In the genomic region with DNA sequence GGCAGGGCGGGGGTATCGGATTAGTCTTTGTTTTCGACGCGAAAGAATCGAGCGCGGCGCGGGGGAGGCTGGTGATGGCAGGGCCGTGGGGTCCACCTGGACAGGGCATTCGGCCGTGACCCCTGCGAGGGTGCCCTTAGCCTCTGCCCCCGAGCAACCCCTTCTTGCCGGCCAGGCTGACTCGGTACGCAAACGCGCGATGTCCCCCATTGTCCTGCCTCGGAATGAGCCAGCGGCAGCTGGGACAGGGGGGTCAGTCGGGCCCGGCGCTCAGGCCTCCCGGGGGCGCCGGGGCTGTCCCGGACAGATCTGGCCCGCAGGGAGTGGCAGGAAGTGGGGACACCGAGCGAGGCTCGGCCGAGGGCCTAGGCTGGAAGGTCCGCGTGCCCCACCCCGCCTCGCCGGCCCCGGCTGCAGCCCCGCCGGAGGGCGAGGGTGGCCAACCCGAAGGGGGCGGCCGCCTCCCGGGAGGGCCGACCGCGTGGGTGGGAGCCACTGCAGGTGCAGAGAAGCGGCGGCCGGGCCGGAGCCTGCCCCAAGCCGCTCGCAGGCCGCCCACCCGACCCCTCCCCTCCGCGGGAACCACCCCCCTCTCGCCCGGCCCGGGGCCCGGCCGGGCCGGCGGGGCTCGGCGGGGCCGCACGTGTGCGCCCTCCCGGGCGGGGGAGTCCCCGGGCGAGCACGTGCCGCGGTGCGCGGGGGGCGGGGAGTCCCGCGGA, we compare ENCODE assay signal across 8 cellular contexts. TPM values are rescaled to one million over a fixed set of nuclear protein-coding genes. Genes with fewer than 3 reads are reported as not detected.
DNase-seq lines count a peak whose midpoint lies in the region; ATAC-seq and TF ChIP-seq lines count a peak whose summit lies in the region.

TET3 (plus strand) TSS at position 708 of the 719 bp plus-strand sequence. CDS start 1,494 bp downstream, outside the sequence.

- 1 to 2% (median 2%) methylated on average over 32 to 80 of the region's 85 CpGs for WGBS in ovary, 3 donors

- H3K27ac Mint-ChIP-seq in activated T-helper 1 cell treated with anti-CD3 and anti-CD28 coated beads, Interleukin-12 subunit alpha, Interleukin-12 subunit beta, Interleukin-2, Interleukin-4 antibody, amounts not matched to agents 30 ng/mL and 10 ng/mL and 1 ng/mL, durations not matched to agents 14 hours and 24 hours and 36 hours = peak within 1 kb of the TSS; percentile 91

- H3K4me1 ChIP-seq in Loucy (ENCODE audit: insufficient read depth, low read length, poor library complexity, severe bottlenecking) (peaks cover 85% of the 10 kb centered on the region), ovary (ENCODE audit: insufficient read depth) (peaks cover 16% of the 10 kb centered on the region)

- H3K27me3 ChIP-seq in Loucy (ENCODE audit: insufficient read depth, low read length, poor library complexity, severe bottlenecking) = no peaks in the 10 kb centered on the region
- H3K27me3 ChIP-seq in ovary = no peaks in the 10 kb centered on the region

- H3K4me3 ChIP-seq in Loucy (ENCODE audit: low read length, poor library complexity, severe bottlenecking) = peak within 1 kb of the TSS; percentile 84
- peak within 1 kb of the TSS; percentile 51 for H3K4me3 ChIP-seq in ovary

- ATAC-seq in GM21423 (IDR thresholded peaks at IDR 0.05; ENCODE audit: unreplicated experiment) (peak; percentile 41), GM19395 (IDR thresholded peaks at IDR 0.05; ENCODE audit: unreplicated experiment) (no peak), GM21619 (IDR thresholded peaks at IDR 0.05; ENCODE audit: unreplicated experiment) (no peak)

- no peaks in the 10 kb centered on the region for H3K36me3 ChIP-seq in Loucy (ENCODE audit: insufficient read depth, low read length)
- no peaks in the 10 kb centered on the region for H3K36me3 ChIP-seq in ovary

- intact Hi-C loops in activated T-helper 1 cell treated with anti-CD3 and anti-CD28 coated beads, Interleukin-12 subunit alpha, Interleukin-12 subunit beta, Interleukin-2, Interleukin-4 antibody, amounts not matched to agents 30 ng/mL and 10 ng/mL and 1 ng/mL, durations not matched to agents 14 hours and 24 hours and 36 hours (cut with micrococcal nuclease) = loop anchor here (2.0 to 10.0 kb wide), 2 partner anchors 14 to 470 kb away; partner anchors contain the start of genes INO80B and WBP1
- intact Hi-C loops in ovary (cut with DNase I) = loop anchor here in 1 of 4 donors (2.0 kb wide), 1 partner anchor 16 kb away; no protein-coding TSS in a partner anchor

- peak within 1 kb of the TSS in 1 of 2 donors; percentile 40 for H3K27ac ChIP-seq in ovary

- peaks cover 19% of the 10 kb centered on the region for H3K36me3 Mint-ChIP-seq in activated T-helper 1 cell treated with anti-CD3 and anti-CD28 coated beads, Interleukin-12 subunit alpha, Interleukin-12 subunit beta, Interleukin-2, Interleukin-4 antibody, amounts not matched to agents 30 ng/mL and 10 ng/mL and 1 ng/mL, durations not matched to agents 14 hours and 24 hours and 36 hours (ENCODE audit: low read depth)

- peaks cover 37% of the 10 kb centered on the region for H4K20me1 ChIP-seq in Loucy (ENCODE audit: insufficient read depth, low read length, poor library complexity, severe bottlenecking)

- no peak for TF ChIP-seq CTCF in Loucy (conservative IDR thresholded peaks at IDR 0.05; ENCODE audit: low read length)
- no peak for TF ChIP-seq CTCF in ovary (IDR thresholded peaks at IDR 0.05)

- H3K9ac ChIP-seq in Loucy (ENCODE audit: low read depth, low read length, poor library complexity, severe bottlenecking) = peak within 1 kb of the TSS; percentile 88

- H3K9me2 ChIP-seq in Loucy (replicated peaks; ENCODE audit: low read depth, low read length) = no peaks in the 10 kb centered on the region

- H3K4me3 Mint-ChIP-seq in activated T-helper 1 cell treated with anti-CD3 and anti-CD28 coated beads, Interleukin-12 subunit alpha, Interleukin-12 subunit beta, Interleukin-2, Interleukin-4 antibody, amounts not matched to agents 30 ng/mL and 10 ng/mL and 1 ng/mL, durations not matched to agents 14 hours and 24 hours and 36 hours = peak within 1 kb of the TSS; percentile 81

- H3K4me2 ChIP-seq in Loucy (ENCODE audit: low read depth, low read length, poor library complexity, severe bottlenecking) = peak within 1 kb of the TSS; percentile 96

- H3K9me3 ChIP-seq in Loucy (ENCODE audit: insufficient read depth, low read depth, low read length) (no peaks in the 10 kb centered on the region), ovary (no peaks in the 10 kb centered on the region)

- DNase-seq in EL = peak; percentile 49
- no peak for DNase-seq in activated T-helper 1 cell treated with anti-CD3 and anti-CD28 coated beads, Interleukin-12 subunit alpha, Interleukin-12 subunit beta, Interleukin-2, Interleukin-4 antibody, amounts not matched to agents 30 ng/mL and 10 ng/mL and 1 ng/mL, durations not matched to agents 14 hours and 24 hours and 36 hours (ENCODE audit: low spot score)
- no peak for DNase-seq in glomerular endothelial cell (ENCODE audit: extremely low read depth, low read depth, low spot score)
- DNase-seq in ovary = peak in 4 of 5 donors; percentile 49 to 70 (median 54)

- TF ChIP-seq POLR2A in ovary (IDR thresholded peaks at IDR 0.05) = no peak

- peaks cover 83% of the 10 kb centered on the region for H3K4me1 Mint-ChIP-seq in activated T-helper 1 cell treated with anti-CD3 and anti-CD28 coated beads, Interleukin-12 subunit alpha, Interleukin-12 subunit beta, Interleukin-2, Interleukin-4 antibody, amounts not matched to agents 30 ng/mL and 10 ng/mL and 1 ng/mL, durations not matched to agents 14 hours and 24 hours and 36 hours (ENCODE audit: low read depth)

- H3K9me3 Mint-ChIP-seq in activated T-helper 1 cell treated with anti-CD3 and anti-CD28 coated beads, Interleukin-12 subunit alpha, Interleukin-12 subunit beta, Interleukin-2, Interleukin-4 antibody, amounts not matched to agents 30 ng/mL and 10 ng/mL and 1 ng/mL, durations not matched to agents 14 hours and 24 hours and 36 hours = no peaks in the 10 kb centered on the region

- peaks cover 7% of the 10 kb centered on the region; the same call in 1 of the 2 replicates for H3F3A ChIP-seq in Loucy (ENCODE audit: low read depth)

- no peak for TF ChIP-seq EP300 in ovary (IDR thresholded peaks at IDR 0.05)

- H2AFZ ChIP-seq in Loucy (ENCODE audit: low read length) = no peak within 1 kb of the TSS

- peaks cover 29% of the 10 kb centered on the region for H3K27me3 Mint-ChIP-seq in activated T-helper 1 cell treated with anti-CD3 and anti-CD28 coated beads, Interleukin-12 subunit alpha, Interleukin-12 subunit beta, Interleukin-2, Interleukin-4 antibody, amounts not matched to agents 30 ng/mL and 10 ng/mL and 1 ng/mL, durations not matched to agents 14 hours and 24 hours and 36 hours (ENCODE audit: insufficient read depth)

- peaks cover 69% of the 10 kb centered on the region for H3K79me2 ChIP-seq in Loucy (ENCODE audit: insufficient read depth, low read length)

RNA-seq across cellular contexts. Expression of gene TET3, which starts in this region (rescaled TPM):
- total RNA-seq in activated T-helper 1 cell treated with anti-CD3 and anti-CD28 coated beads, Interleukin-12 subunit alpha, Interleukin-12 subunit beta, Interleukin-2, Interleukin-4 antibody, amounts not matched to agents 30 ng/mL and 10 ng/mL and 1 ng/mL, durations not matched to agents 14 hours and 24 hours and 36 hours = 19.2 and 20.5 TPM in 2 replicates
- total RNA-seq in glomerular endothelial cell (5.7 and 13.7 TPM in 2 replicates), ovary (10 to 100 TPM in 2 of 7 donors, 1 to 10 TPM in 5; 5.1 to 13.5 (median 7.9) TPM)
- 1 to 10 TPM; 2.6 to 3.3 TPM for polyA plus RNA-seq in ovary

Comparison
In these comparisons a context has a peak if more than half of its experiments do, and no peak if none do; other contexts are left out.
1. DNase-seq: peak in EL (single experiment) and ovary (4 of 5); none in activated T-helper 1 cell treated with anti-CD3 and anti-CD28 coated beads, Interleukin-12 subunit alpha, Interleukin-12 subunit beta, Interleukin-2, Interleukin-4 antibody, amounts not matched to agents 30 ng/mL and 10 ng/mL and 1 ng/mL, durations not matched to agents 14 hours and 24 hours and 36 hours (single experiment) and glomerular endothelial cell (single experiment).